Comparison of ENCODE assay signal across 1 cellular context in the genomic region with DNA sequence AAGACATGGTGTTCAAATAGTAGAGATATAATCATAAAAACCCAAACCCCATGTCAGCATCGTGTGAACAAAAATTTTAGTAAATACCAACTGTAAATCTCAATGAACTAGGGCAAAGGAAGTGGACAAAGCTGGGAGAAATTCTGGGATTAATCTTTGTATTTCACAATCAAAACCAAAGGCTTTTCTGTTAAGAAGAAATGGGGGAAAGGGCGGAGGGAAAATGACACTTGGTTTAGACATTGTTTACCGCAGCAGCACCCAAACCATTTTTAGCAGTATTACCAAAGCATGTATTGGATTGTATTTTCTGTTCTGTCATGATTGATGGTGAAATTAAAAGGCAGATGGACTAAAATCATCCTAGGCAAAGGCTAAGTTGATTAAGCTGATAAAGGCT.
TF ChIP-seq lines count a peak whose summit lies in the region.

No MANE protein-coding gene starts in this region.

TF ChIP-seq in IMR-90, 13 proteins besides CTCF, POLR2A, EP300 and RAD21:
- TF ChIP-seq, protein P1, sequence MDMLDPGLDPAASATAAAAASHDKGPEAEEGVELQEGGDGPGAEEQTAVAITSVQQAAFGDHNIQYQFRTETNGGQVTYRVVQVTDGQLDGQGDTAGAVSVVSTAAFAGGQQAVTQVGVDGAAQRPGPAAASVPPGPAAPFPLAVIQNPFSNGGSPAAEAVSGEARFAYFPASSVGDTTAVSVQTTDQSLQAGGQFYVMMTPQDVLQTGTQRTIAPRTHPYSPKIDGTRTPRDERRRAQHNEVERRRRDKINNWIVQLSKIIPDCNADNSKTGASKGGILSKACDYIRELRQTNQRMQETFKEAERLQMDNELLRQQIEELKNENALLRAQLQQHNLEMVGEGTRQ (IDR thresholded peaks at IDR 0.05; ENCODE audit: low read depth, low read length), result no peak
- TF ChIP-seq CEBPB (IDR thresholded peaks at IDR 0.05; ENCODE audit: low read depth, low read length) (peak; percentile 42; the same call in 1 of the 2 replicates), MAZ (IDR thresholded peaks at IDR 0.05; ENCODE audit: borderline replicate concordance, low read depth, low read length) (no peak), MAFK (IDR thresholded peaks at IDR 0.05; ENCODE audit: low read depth, low read length) (no peak)
TF ChIP-seq in IMR-90: peak in this region for 1.
